1 cellular context compared by ENCODE assay signal in genomic region chr10:114917927-114918672, GRCh38.
TF ChIP-seq lines count a peak whose summit lies in the region.

No MANE protein-coding gene starts in this region.

TF ChIP-seq in HEK293, 187 proteins besides CTCF, POLR2A, EP300 and RAD21 (continued from another document):
- peak; percentile 78 for TF ChIP-seq SCRT2 (tag by site-specific recombination; IDR thresholded peaks at IDR 0.05)
- no peak for TF ChIP-seq ZNF423 (tag by site-specific recombination; IDR thresholded peaks at IDR 0.05)
